1 cellular context compared by ENCODE assay signal in the genomic region with DNA sequence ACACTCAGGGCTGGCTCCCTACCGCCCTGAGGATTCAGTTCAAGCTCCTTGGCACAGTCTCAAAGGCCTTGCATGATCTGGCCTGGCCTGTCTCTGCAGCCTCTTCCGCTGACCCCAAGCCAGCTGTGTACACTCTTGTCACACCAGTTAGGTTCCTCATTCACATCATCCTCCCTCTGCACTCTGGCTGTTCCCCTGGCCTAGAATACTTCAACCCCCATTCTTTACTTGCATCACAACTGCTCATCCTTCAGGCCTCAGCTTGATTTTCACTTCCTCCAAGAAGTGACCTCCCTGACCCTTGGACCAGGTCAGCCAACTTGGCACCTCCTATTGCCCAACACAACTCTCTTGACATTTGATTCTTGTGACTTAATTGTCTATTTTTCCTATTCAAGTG.
TF ChIP-seq lines count a peak whose summit lies in the region.

No MANE protein-coding gene starts in this region.

TF ChIP-seq in WTC11, 78 proteins besides CTCF, POLR2A, EP300 and RAD21 (continued from another document):
- TF ChIP-seq, protein P1, sequence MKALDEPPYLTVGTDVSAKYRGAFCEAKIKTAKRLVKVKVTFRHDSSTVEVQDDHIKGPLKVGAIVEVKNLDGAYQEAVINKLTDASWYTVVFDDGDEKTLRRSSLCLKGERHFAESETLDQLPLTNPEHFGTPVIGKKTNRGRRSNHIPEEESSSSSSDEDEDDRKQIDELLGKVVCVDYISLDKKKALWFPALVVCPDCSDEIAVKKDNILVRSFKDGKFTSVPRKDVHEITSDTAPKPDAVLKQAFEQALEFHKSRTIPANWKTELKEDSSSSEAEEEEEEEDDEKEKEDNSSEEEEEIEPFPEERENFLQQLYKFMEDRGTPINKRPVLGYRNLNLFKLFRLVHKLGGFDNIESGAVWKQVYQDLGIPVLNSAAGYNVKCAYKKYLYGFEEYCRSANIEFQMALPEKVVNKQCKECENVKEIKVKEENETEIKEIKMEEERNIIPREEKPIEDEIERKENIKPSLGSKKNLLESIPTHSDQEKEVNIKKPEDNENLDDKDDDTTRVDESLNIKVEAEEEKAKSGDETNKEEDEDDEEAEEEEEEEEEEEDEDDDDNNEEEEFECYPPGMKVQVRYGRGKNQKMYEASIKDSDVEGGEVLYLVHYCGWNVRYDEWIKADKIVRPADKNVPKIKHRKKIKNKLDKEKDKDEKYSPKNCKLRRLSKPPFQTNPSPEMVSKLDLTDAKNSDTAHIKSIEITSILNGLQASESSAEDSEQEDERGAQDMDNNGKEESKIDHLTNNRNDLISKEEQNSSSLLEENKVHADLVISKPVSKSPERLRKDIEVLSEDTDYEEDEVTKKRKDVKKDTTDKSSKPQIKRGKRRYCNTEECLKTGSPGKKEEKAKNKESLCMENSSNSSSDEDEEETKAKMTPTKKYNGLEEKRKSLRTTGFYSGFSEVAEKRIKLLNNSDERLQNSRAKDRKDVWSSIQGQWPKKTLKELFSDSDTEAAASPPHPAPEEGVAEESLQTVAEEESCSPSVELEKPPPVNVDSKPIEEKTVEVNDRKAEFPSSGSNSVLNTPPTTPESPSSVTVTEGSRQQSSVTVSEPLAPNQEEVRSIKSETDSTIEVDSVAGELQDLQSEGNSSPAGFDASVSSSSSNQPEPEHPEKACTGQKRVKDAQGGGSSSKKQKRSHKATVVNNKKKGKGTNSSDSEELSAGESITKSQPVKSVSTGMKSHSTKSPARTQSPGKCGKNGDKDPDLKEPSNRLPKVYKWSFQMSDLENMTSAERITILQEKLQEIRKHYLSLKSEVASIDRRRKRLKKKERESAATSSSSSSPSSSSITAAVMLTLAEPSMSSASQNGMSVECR (CRISPR knock-in tag; IDR thresholded peaks at IDR 0.05; ENCODE audit: borderline replicate concordance) = no peak
- TF ChIP-seq ZNF416 (CRISPR knock-in tag; IDR thresholded peaks at IDR 0.05) (no peak), NFATC4 (CRISPR knock-in tag; IDR thresholded peaks at IDR 0.05) (no peak), ZNF121 (CRISPR knock-in tag; IDR thresholded peaks at IDR 0.05) (no peak), SMAD4 (CRISPR knock-in tag; IDR thresholded peaks at IDR 0.05) (no peak), MYBL2 (CRISPR knock-in tag; IDR thresholded peaks at IDR 0.05) (no peak)
- TF ChIP-seq, protein P2, sequence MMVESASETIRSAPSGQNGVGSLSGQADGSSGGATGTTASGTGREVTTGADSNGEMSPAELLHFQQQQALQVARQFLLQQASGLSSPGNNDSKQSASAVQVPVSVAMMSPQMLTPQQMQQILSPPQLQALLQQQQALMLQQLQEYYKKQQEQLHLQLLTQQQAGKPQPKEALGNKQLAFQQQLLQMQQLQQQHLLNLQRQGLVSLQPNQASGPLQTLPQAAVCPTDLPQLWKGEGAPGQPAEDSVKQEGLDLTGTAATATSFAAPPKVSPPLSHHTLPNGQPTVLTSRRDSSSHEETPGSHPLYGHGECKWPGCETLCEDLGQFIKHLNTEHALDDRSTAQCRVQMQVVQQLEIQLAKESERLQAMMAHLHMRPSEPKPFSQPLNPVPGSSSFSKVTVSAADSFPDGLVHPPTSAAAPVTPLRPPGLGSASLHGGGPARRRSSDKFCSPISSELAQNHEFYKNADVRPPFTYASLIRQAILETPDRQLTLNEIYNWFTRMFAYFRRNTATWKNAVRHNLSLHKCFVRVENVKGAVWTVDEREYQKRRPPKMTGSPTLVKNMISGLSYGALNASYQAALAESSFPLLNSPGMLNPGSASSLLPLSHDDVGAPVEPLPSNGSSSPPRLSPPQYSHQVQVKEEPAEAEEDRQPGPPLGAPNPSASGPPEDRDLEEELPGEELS (CRISPR knock-in tag; IDR thresholded peaks at IDR 0.05) = no peak
- TF ChIP-seq, protein P3, sequence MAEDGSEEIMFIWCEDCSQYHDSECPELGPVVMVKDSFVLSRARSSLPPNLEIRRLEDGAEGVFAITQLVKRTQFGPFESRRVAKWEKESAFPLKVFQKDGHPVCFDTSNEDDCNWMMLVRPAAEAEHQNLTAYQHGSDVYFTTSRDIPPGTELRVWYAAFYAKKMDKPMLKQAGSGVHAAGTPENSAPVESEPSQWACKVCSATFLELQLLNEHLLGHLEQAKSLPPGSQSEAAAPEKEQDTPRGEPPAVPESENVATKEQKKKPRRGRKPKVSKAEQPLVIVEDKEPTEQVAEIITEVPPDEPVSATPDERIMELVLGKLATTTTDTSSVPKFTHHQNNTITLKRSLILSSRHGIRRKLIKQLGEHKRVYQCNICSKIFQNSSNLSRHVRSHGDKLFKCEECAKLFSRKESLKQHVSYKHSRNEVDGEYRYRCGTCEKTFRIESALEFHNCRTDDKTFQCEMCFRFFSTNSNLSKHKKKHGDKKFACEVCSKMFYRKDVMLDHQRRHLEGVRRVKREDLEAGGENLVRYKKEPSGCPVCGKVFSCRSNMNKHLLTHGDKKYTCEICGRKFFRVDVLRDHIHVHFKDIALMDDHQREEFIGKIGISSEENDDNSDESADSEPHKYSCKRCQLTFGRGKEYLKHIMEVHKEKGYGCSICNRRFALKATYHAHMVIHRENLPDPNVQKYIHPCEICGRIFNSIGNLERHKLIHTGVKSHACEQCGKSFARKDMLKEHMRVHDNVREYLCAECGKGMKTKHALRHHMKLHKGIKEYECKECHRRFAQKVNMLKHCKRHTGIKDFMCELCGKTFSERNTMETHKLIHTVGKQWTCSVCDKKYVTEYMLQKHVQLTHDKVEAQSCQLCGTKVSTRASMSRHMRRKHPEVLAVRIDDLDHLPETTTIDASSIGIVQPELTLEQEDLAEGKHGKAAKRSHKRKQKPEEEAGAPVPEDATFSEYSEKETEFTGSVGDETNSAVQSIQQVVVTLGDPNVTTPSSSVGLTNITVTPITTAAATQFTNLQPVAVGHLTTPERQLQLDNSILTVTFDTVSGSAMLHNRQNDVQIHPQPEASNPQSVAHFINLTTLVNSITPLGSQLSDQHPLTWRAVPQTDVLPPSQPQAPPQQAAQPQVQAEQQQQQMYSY (CRISPR knock-in tag; IDR thresholded peaks at IDR 0.05) = no peak
- TF ChIP-seq, protein P4, sequence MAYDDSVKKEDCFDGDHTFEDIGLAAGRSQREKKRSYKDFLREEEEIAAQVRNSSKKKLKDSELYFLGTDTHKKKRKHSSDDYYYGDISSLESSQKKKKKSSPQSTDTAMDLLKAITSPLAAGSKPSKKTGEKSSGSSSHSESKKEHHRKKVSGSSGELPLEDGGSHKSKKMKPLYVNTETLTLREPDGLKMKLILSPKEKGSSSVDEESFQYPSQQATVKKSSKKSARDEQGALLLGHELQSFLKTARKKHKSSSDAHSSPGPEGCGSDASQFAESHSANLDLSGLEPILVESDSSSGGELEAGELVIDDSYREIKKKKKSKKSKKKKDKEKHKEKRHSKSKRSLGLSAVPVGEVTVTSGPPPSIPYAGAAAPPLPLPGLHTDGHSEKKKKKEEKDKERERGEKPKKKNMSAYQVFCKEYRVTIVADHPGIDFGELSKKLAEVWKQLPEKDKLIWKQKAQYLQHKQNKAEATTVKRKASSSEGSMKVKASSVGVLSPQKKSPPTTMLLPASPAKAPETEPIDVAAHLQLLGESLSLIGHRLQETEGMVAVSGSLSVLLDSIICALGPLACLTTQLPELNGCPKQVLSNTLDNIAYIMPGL (CRISPR knock-in tag; IDR thresholded peaks at IDR 0.05) = no peak
